ENCODE assay signal across 1 cellular context in the genomic region with DNA sequence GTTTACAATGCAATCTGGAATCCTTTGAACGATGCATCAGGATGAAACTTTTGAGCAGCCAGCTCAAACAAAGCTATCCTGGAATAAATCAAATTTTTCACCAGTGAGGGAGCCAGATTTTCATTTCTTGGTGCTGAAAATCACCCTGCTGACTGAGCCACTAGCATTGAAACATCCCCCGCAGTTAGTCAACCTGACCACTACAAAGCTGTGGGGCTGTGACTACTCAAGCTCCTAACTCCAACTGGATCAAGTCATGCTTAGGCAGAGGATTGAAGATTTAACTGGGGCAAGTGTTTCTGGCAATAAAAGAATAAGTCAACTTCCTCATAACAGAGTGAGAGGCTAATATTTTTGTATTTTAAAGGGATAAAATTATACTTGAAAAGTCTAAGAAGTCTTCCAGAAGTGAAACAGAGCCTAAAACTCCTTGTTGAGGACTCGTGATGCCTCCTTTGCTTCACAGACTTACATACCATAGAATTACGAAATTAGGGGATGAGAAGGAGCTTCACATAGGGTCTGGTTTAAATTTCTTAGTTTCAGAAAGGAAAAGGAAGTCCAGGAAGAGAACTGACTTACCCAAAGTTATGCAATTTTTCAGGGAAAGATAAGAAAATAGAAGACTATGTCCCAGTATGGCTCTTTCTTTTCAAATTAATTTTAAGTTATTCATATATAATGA.
TF ChIP-seq lines count a peak whose summit lies in the region.

No MANE protein-coding gene starts in this region.

TF ChIP-seq in GM23338, 12 proteins besides CTCF, POLR2A, EP300 and RAD21 (continued from another document):
- TF ChIP-seq, protein P1, sequence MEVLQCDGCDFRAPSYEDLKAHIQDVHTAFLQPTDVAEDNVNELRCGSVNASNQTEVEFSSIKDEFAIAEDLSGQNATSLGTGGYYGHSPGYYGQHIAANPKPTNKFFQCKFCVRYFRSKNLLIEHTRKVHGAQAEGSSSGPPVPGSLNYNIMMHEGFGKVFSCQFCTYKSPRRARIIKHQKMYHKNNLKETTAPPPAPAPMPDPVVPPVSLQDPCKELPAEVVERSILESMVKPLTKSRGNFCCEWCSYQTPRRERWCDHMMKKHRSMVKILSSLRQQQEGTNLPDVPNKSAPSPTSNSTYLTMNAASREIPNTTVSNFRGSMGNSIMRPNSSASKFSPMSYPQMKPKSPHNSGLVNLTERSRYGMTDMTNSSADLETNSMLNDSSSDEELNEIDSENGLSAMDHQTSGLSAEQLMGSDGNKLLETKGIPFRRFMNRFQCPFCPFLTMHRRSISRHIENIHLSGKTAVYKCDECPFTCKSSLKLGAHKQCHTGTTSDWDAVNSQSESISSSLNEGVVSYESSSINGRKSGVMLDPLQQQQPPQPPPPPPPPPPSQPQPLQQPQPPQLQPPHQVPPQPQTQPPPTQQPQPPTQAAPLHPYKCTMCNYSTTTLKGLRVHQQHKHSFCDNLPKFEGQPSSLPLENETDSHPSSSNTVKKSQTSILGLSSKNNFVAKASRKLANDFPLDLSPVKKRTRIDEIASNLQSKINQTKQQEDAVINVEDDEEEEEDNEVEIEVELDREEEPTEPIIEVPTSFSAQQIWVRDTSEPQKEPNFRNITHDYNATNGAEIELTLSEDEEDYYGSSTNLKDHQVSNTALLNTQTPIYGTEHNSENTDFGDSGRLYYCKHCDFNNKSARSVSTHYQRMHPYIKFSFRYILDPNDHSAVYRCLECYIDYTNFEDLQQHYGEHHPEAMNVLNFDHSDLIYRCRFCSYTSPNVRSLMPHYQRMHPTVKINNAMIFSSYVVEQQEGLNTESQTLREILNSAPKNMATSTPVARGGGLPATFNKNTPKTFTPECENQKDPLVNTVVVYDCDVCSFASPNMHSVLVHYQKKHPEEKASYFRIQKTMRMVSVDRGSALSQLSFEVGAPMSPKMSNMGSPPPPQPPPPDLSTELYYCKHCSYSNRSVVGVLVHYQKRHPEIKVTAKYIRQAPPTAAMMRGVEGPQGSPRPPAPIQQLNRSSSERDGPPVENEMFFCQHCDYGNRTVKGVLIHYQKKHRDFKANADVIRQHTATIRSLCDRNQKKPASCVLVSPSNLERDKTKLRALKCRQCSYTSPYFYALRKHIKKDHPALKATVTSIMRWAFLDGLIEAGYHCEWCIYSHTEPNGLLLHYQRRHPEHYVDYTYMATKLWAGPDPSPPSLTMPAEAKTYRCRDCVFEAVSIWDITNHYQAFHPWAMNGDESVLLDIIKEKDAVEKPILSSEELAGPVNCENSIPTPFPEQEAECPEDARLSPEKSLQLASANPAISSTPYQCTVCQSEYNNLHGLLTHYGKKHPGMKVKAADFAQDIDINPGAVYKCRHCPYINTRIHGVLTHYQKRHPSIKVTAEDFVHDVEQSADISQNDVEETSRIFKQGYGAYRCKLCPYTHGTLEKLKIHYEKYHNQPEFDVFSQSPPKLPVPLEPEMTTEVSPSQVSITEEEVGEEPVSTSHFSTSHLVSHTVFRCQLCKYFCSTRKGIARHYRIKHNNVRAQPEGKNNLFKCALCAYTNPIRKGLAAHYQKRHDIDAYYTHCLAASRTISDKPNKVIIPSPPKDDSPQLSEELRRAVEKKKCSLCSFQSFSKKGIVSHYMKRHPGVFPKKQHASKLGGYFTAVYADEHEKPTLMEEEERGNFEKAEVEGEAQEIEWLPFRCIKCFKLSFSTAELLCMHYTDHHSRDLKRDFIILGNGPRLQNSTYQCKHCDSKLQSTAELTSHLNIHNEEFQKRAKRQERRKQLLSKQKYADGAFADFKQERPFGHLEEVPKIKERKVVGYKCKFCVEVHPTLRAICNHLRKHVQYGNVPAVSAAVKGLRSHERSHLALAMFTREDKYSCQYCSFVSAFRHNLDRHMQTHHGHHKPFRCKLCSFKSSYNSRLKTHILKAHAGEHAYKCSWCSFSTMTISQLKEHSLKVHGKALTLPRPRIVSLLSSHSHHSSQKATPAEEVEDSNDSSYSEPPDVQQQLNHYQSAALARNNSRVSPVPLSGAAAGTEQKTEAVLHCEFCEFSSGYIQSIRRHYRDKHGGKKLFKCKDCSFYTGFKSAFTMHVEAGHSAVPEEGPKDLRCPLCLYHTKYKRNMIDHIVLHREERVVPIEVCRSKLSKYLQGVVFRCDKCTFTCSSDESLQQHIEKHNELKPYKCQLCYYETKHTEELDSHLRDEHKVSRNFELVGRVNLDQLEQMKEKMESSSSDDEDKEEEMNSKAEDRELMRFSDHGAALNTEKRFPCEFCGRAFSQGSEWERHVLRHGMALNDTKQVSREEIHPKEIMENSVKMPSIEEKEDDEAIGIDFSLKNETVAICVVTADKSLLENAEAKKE (CRISPR knock-in tag; IDR thresholded peaks at IDR 0.05), result no peak
- no peak for TF ChIP-seq CREB1 (CRISPR knock-in tag; IDR thresholded peaks at IDR 0.05; ENCODE audit: low read depth)
- peak; percentile 77 for TF ChIP-seq ZNF331 (CRISPR knock-in tag; IDR thresholded peaks at IDR 0.05; ENCODE audit: low read depth)
